In genomic region chr7:79936281-79936983, GRCh38 we compare ENCODE assay signal across 24 cellular contexts.
A peak's percentile ranks its signal among the peaks of the same experiment; 100 is the strongest.
DNase-seq lines count a peak whose midpoint lies in the region; ATAC-seq and TF ChIP-seq lines count a peak whose summit lies in the region.
"Had no signal": no experiment of that assay in that cellular context is flagged by ENCODE, and none has a peak within 500 bp of the region (broad histone marks: within the 10 kb centered on the region; RNA-seq: fewer than 3 reads in every experiment).

No MANE protein-coding gene starts in this region.

- H3K36me3 Mint-ChIP-seq in activated naive CD8-positive, alpha-beta T cell treated with anti-CD3 and anti-CD28 coated beads, Interleukin-2, amount 50 U/mL, for 24 hours (ENCODE audit: low read depth), result no peaks in the 10 kb centered on the region
- H3K36me3 Mint-ChIP-seq in activated naive CD8-positive, alpha-beta T cell treated with anti-CD3 and anti-CD28 coated beads for 36 hours, result no peaks in the 10 kb centered on the region
- no peaks in the 10 kb centered on the region for H3K36me3 Mint-ChIP-seq in activated CD8-positive, alpha-beta T cell treated with anti-CD3 and anti-CD28 coated beads for 36 hours (ENCODE audit: low read depth)
- H3K36me3 Mint-ChIP-seq: activated CD4-positive, alpha-beta memory T cell treated with anti-CD3 and anti-CD28 coated beads for 36 hours; stimulated activated effector memory CD8-positive, alpha-beta T cell treated with anti-CD3 and anti-CD28 coated beads, Interleukin-12 subunit alpha, Interleukin-12 subunit beta, amount 100 ng/mL, for 72 hours had no signal

- TF ChIP-seq CTCF in fibroblast of pulmonary artery (IDR thresholded peaks at IDR 0.05; ENCODE audit: low read length, missing control alignments), result no peak
- TF ChIP-seq CTCF in activated CD8-positive, alpha-beta T cell treated with anti-CD3 and anti-CD28 coated beads for 36 hours (IDR thresholded peaks at IDR 0.05), result no peak

- H3K27me3 Mint-ChIP-seq in activated naive CD8-positive, alpha-beta T cell treated with anti-CD3 and anti-CD28 coated beads, Interleukin-2, amount 50 U/mL, for 24 hours, result no peaks in the 10 kb centered on the region
- H3K27me3 Mint-ChIP-seq in activated naive CD8-positive, alpha-beta T cell treated with anti-CD3 and anti-CD28 coated beads for 36 hours, result no peaks in the 10 kb centered on the region
- no peaks in the 10 kb centered on the region for H3K27me3 Mint-ChIP-seq in activated CD8-positive, alpha-beta T cell treated with anti-CD3 and anti-CD28 coated beads for 36 hours
- H3K27me3 Mint-ChIP-seq: activated CD4-positive, alpha-beta memory T cell treated with anti-CD3 and anti-CD28 coated beads for 36 hours had no signal

- intact Hi-C loops in activated CD8-positive, alpha-beta T cell treated with anti-CD3 and anti-CD28 coated beads for 36 hours (cut with micrococcal nuclease), result no loop called here

- no peak for DNase-seq in activated naive CD8-positive, alpha-beta T cell treated with anti-CD3 and anti-CD28 coated beads, Interleukin-2, amount 50 U/mL, for 24 hours
- DNase-seq in activated naive CD8-positive, alpha-beta T cell treated with anti-CD3 and anti-CD28 coated beads for 36 hours, result no peak
- DNase-seq in NCI-H69 (lab: John Stamatoyannopoulos, UW) (peak; percentile 60), fibroblast of pulmonary artery (ENCODE audit: low read depth) (peak; percentile 71), CD1c-positive myeloid dendritic cell (ENCODE audit: extremely low spot score) (no peak)
- DNase-seq in activated CD8-positive, alpha-beta T cell treated with anti-CD3 and anti-CD28 coated beads for 36 hours, result no peak
- DNase-seq: activated CD4-positive, alpha-beta memory T cell treated with anti-CD3 and anti-CD28 coated beads for 36 hours; activated CD4-positive, CD25-positive, alpha-beta regulatory T cell treated with anti-CD3 and anti-CD28 coated beads, Interleukin-2, amount 50 U/mL, for 72 hours; activated CD8-positive, alpha-beta memory T cell treated with anti-CD3 and anti-CD28 coated beads, Interleukin-2, amount 50 U/mL, for 4 hours; activated naive CD4-positive, alpha-beta T cell treated with Interleukin-2 at 50 U/mL for 16 hours; anterior cingulate cortex; colonic mucosa; effector CD8-positive, alpha-beta T cell; KG1; NCI-H1417 treated with DMSO at 0.1 percent for 48 hours; NCI-H2081; NCI-H82 had no signal

- H3K27ac Mint-ChIP-seq in activated naive CD8-positive, alpha-beta T cell treated with anti-CD3 and anti-CD28 coated beads, Interleukin-2, amount 50 U/mL, for 24 hours, result peak overlapping the region; percentile 26
- no peak overlapping the region for H3K27ac Mint-ChIP-seq in activated naive CD8-positive, alpha-beta T cell treated with anti-CD3 and anti-CD28 coated beads for 36 hours
- no peak overlapping the region for H3K27ac Mint-ChIP-seq in activated CD8-positive, alpha-beta T cell treated with anti-CD3 and anti-CD28 coated beads for 36 hours
- H3K27ac Mint-ChIP-seq: activated CD4-positive, alpha-beta memory T cell treated with anti-CD3 and anti-CD28 coated beads for 36 hours; stimulated activated effector memory CD8-positive, alpha-beta T cell treated with anti-CD3 and anti-CD28 coated beads, Interleukin-12 subunit alpha, Interleukin-12 subunit beta, amount 100 ng/mL, for 72 hours; T-helper 1 cell treated with Interleukin-12 subunit alpha and Interleukin-12 subunit beta and Interleukin-4 antibody, amounts not matched to agents 30 μg/mL and 1 μg/mL, for 36 hours had no signal

- no peak overlapping the region for H3K4me3 ChIP-seq in fibroblast of pulmonary artery (replicated peaks; ENCODE audit: low read depth, low read length)
- H3K4me3 ChIP-seq: cardiac muscle cell, colonic mucosa had no signal

- H3K4me1 Mint-ChIP-seq in activated naive CD8-positive, alpha-beta T cell treated with anti-CD3 and anti-CD28 coated beads, Interleukin-2, amount 50 U/mL, for 24 hours, result peaks cover 6% of the 10 kb centered on the region
- H3K4me1 Mint-ChIP-seq in activated naive CD8-positive, alpha-beta T cell treated with anti-CD3 and anti-CD28 coated beads for 36 hours, result peaks cover 8% of the 10 kb centered on the region
- H3K4me1 Mint-ChIP-seq in activated CD8-positive, alpha-beta T cell treated with anti-CD3 and anti-CD28 coated beads for 36 hours (ENCODE audit: low read depth), result peaks cover 2% of the 10 kb centered on the region
- H3K4me1 Mint-ChIP-seq: nephron; stimulated activated effector memory CD8-positive, alpha-beta T cell treated with anti-CD3 and anti-CD28 coated beads, Interleukin-12 subunit alpha, Interleukin-12 subunit beta, amount 100 ng/mL, for 72 hours had no signal

- no peaks in the 10 kb centered on the region for H3K9me3 Mint-ChIP-seq in activated naive CD8-positive, alpha-beta T cell treated with anti-CD3 and anti-CD28 coated beads, Interleukin-2, amount 50 U/mL, for 24 hours
- H3K9me3 Mint-ChIP-seq in activated naive CD8-positive, alpha-beta T cell treated with anti-CD3 and anti-CD28 coated beads for 36 hours, result no peaks in the 10 kb centered on the region
- peaks cover 2% of the 10 kb centered on the region for H3K9me3 Mint-ChIP-seq in activated CD8-positive, alpha-beta T cell treated with anti-CD3 and anti-CD28 coated beads for 36 hours
- H3K9me3 Mint-ChIP-seq: T-helper 1 cell treated with Interleukin-12 subunit alpha and Interleukin-12 subunit beta and Interleukin-4 antibody, amounts not matched to agents 30 μg/mL and 1 μg/mL, for 36 hours had no signal

- POLR2A ChIA-PET in activated CD8-positive, alpha-beta T cell treated with anti-CD3 and anti-CD28 coated beads for 36 hours (lab: Charles Lee), result no interaction called here

- no peak overlapping the region for H3K4me3 Mint-ChIP-seq in activated naive CD8-positive, alpha-beta T cell treated with anti-CD3 and anti-CD28 coated beads, Interleukin-2, amount 50 U/mL, for 24 hours
- H3K4me3 Mint-ChIP-seq in activated naive CD8-positive, alpha-beta T cell treated with anti-CD3 and anti-CD28 coated beads for 36 hours, result no peak overlapping the region
- no peak overlapping the region for H3K4me3 Mint-ChIP-seq in activated CD8-positive, alpha-beta T cell treated with anti-CD3 and anti-CD28 coated beads for 36 hours
- H3K4me3 Mint-ChIP-seq: activated CD4-positive, alpha-beta memory T cell treated with anti-CD3 and anti-CD28 coated beads for 36 hours; nephron; stimulated activated effector memory CD8-positive, alpha-beta T cell treated with anti-CD3 and anti-CD28 coated beads, Interleukin-12 subunit alpha, Interleukin-12 subunit beta, amount 100 ng/mL, for 72 hours; T-helper 1 cell treated with Interleukin-12 subunit alpha and Interleukin-12 subunit beta and Interleukin-4 antibody, amounts not matched to agents 30 μg/mL and 1 μg/mL, for 36 hours had no signal

- CTCF ChIA-PET in activated CD8-positive, alpha-beta T cell treated with anti-CD3 and anti-CD28 coated beads for 36 hours (lab: Charles Lee), result no interaction called here

- ATAC-seq in activated naive CD8-positive, alpha-beta T cell treated with anti-CD3 and anti-CD28 coated beads, Interleukin-2, amount 50 U/mL, for 24 hours, result no peak
- ATAC-seq in activated CD8-positive, alpha-beta T cell treated with anti-CD3 and anti-CD28 coated beads for 36 hours, result no peak
- ATAC-seq in GM18511 (IDR thresholded peaks at IDR 0.05; ENCODE audit: unreplicated experiment), result no peak
- no peak for ATAC-seq in HG02852 (IDR thresholded peaks at IDR 0.05; ENCODE audit: unreplicated experiment)
- ATAC-seq: left lobe of liver; stimulated activated effector memory CD8-positive, alpha-beta T cell treated with anti-CD3 and anti-CD28 coated beads, Interleukin-12 subunit alpha, Interleukin-12 subunit beta, amount 100 ng/mL, for 72 hours had no signal

Comparison
In these comparisons a context has a peak if more than half of its experiments do, and no peak if none do; other contexts are left out.
1. DNase-seq: peak in NCI-H69 (single experiment) and fibroblast of pulmonary artery (single experiment); none in activated naive CD8-positive, alpha-beta T cell treated with anti-CD3 and anti-CD28 coated beads, Interleukin-2, amount 50 U/mL, for 24 hours (single experiment), activated naive CD8-positive, alpha-beta T cell treated with anti-CD3 and anti-CD28 coated beads for 36 hours (single experiment), CD1c-positive myeloid dendritic cell (single experiment) and activated CD8-positive, alpha-beta T cell treated with anti-CD3 and anti-CD28 coated beads for 36 hours (single experiment).